In the genomic region with DNA sequence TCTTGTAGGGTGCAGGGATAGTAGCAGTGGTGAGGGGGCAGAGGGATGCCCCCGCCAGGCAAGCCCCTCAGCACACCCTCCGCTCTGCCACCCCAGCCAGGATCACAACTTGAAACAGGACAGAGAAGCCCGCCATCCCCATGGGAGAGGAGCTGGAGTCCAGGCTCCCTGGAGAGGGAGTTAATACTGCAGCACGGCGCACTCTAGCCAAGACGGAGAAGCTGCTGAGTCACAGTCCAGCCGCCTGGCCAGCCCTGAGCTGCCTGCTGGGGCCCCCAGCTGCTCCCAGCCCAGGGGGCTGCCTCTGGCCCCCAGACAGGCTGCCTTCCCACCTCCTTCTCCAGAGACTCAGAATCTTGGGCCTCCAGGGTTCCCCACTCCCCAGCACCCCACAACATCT, we compare ENCODE assay signal across 12 cellular contexts.
DNase-seq lines count a peak whose midpoint lies in the region; ATAC-seq, FAIRE-seq and TF ChIP-seq lines count a peak whose summit lies in the region.
"Had no signal": no experiment of that assay in that cellular context is flagged by ENCODE, and none has a peak within 500 bp of the region (broad histone marks: within the 10 kb centered on the region; RNA-seq: fewer than 3 reads in every experiment).

No MANE protein-coding gene starts in this region.

- peaks cover 32 to 41% (median 37%) of the 10 kb centered on the region in 4 donors for H3K4me1 ChIP-seq in esophagus muscularis mucosa
- H3K4me1 ChIP-seq in mucosa of descending colon (ENCODE audit: low read depth) = peaks cover 5% of the 10 kb centered on the region
- H3K4me1 ChIP-seq in Peyer's patch = peaks cover 0 to 12% (median 6%) of the 10 kb centered on the region in 4 donors
- peaks cover 0 to 5% of the 10 kb centered on the region in 2 donors for H3K4me1 ChIP-seq in kidney (ENCODE audit: control insufficient read depth in 1 of 2, insufficient read depth in 1 of 2, low read depth in 1 of 2, low read length in 2 of 2)
- H3K4me1 ChIP-seq: colonic mucosa had no signal

- H3K9ac ChIP-seq in kidney (ENCODE audit: low read length in 2 of 2) = no peak overlapping the region

- TF ChIP-seq CTCF in AG10803 (conservative IDR thresholded peaks at IDR 0.05; ENCODE audit: low read length) (no peak), NB4 (IDR thresholded peaks at IDR 0.05; ENCODE audit: low read depth, low read length) (no peak), esophagus muscularis mucosa (IDR thresholded peaks at IDR 0.05) (no peak), mucosa of descending colon (IDR thresholded peaks at IDR 0.05) (no peak), Peyer's patch (IDR thresholded peaks at IDR 0.05) (no peak), kidney (IDR thresholded peaks at IDR 0.05; ENCODE audit: borderline replicate concordance, extremely low read depth, insufficient read depth) (no peak)

- peak; percentile 49 for DNase-seq in AG10803 (ENCODE audit: low read depth)
- DNase-seq in NB4 (ENCODE audit: low read depth) = peak; percentile 80
- no peak for DNase-seq in esophagus muscularis mucosa (ENCODE audit: extremely low spot score)
- no peak for DNase-seq in mucosa of descending colon
- DNase-seq in NCI-H1694 (lab: John Stamatoyannopoulos, UW) = no peak
- DNase-seq in Peyer's patch = no peak
- no peak for DNase-seq in kidney
- DNase-seq: activated T-cell treated with anti-CD3 and anti-CD28 coated beads, Interleukin-2, amount 50 U/mL, for 24 hours; colonic mucosa; stimulated activated naive CD8-positive, alpha-beta T cell treated with anti-CD3 and anti-CD28 coated beads, Interleukin-15, amount 100 ng/mL, for 72 hours had no signal

- no peaks in the 10 kb centered on the region for H3K9me3 ChIP-seq in esophagus muscularis mucosa
- no peaks in the 10 kb centered on the region for H3K9me3 ChIP-seq in mucosa of descending colon
- H3K9me3 ChIP-seq in Peyer's patch = no peaks in the 10 kb centered on the region
- no peaks in the 10 kb centered on the region for H3K9me3 ChIP-seq in kidney (ENCODE audit: control insufficient read depth in 1 of 2, low read length in 2 of 2)
- H3K9me3 ChIP-seq: colonic mucosa had no signal

- no peak for FAIRE-seq in kidney (lab: Jason Lieb, UNC)
- FAIRE-seq: GM12891 had no signal

- WGBS in esophagus muscularis mucosa = 47% methylated on average over 4 of the region's 7 CpGs

- peak overlapping the region in 3 of 4 donors; percentile 37 to 53 (median 49) for H3K27ac ChIP-seq in esophagus muscularis mucosa (replicated peaks in 1 of 4)
- H3K27ac ChIP-seq in Peyer's patch = no peak overlapping the region
- H3K27ac ChIP-seq in kidney (ENCODE audit: low read depth in 2 of 2, low read length in 2 of 2) = no peak overlapping the region
- H3K27ac ChIP-seq: colonic mucosa had no signal

- intact Hi-C loops in esophagus muscularis mucosa (cut with DNase I) = loop anchor here (10.0 kb wide), 1 partner anchor 278 kb away; a partner anchor contains a TSS
- intact Hi-C loops in mucosa of descending colon (cut with DNase I, micrococcal nuclease) = no loop called here
- intact Hi-C loops in kidney (cut with DNase I) = no loop called here

- H3K36me3 ChIP-seq in esophagus muscularis mucosa (no peaks in the 10 kb centered on the region), mucosa of descending colon (ENCODE audit: low read depth) (no peaks in the 10 kb centered on the region), Peyer's patch (no peaks in the 10 kb centered on the region), kidney (ENCODE audit: control insufficient read depth in 1 of 2, insufficient read depth in 2 of 2, low read length in 2 of 2) (no peaks in the 10 kb centered on the region)
- H3K36me3 ChIP-seq: colonic mucosa had no signal

- TF ChIP-seq POLR2A in NB4 (IDR thresholded peaks at IDR 0.05; ENCODE audit: extremely low read depth, insufficient read length) (no peak), esophagus muscularis mucosa (IDR thresholded peaks at IDR 0.05; ENCODE audit: low read depth) (no peak), Peyer's patch (IDR thresholded peaks at IDR 0.05) (no peak)

- TF ChIP-seq EP300 in esophagus muscularis mucosa (IDR thresholded peaks at IDR 0.05) = no peak

- H3K4me3 ChIP-seq in AG10803 (ENCODE audit: low read length) (no peak overlapping the region), NB4 (ENCODE audit: low read depth, low read length) (no peak overlapping the region), esophagus muscularis mucosa (peak overlapping the region in 2 of 4 donors; percentile 5 to 14), mucosa of descending colon (no peak overlapping the region), Peyer's patch (no peak overlapping the region), kidney (ENCODE audit: low read length in 2 of 2) (no peak overlapping the region)
- H3K4me3 ChIP-seq: colonic mucosa had no signal

- H3K27me3 ChIP-seq in esophagus muscularis mucosa = peaks cover 0 to 3% (median 0%) of the 10 kb centered on the region in 4 donors
- H3K27me3 ChIP-seq in Peyer's patch = no peaks in the 10 kb centered on the region
- H3K27me3 ChIP-seq: colonic mucosa had no signal

- ATAC-seq in mucosa of descending colon (peak; percentile 4), GM21723 (IDR thresholded peaks at IDR 0.05; ENCODE audit: unreplicated experiment) (no peak)
- ATAC-seq: stimulated activated naive CD8-positive, alpha-beta T cell treated with anti-CD3 and anti-CD28 coated beads, Interleukin-15, amount 100 ng/mL, for 72 hours had no signal

Comparison
In these comparisons a context has a peak if more than half of its experiments do, and no peak if none do; other contexts are left out.
1. DNase-seq: peak in AG10803 (single experiment) and NB4 (single experiment); none in esophagus muscularis mucosa (single experiment), mucosa of descending colon (0 of 3), NCI-H1694 (single experiment), Peyer's patch (0 of 3) and kidney (single experiment).
2. H3K27ac ChIP-seq: peak in esophagus muscularis mucosa (3 of 4); none in Peyer's patch (0 of 4) and kidney (0 of 2).